In the genomic region with DNA sequence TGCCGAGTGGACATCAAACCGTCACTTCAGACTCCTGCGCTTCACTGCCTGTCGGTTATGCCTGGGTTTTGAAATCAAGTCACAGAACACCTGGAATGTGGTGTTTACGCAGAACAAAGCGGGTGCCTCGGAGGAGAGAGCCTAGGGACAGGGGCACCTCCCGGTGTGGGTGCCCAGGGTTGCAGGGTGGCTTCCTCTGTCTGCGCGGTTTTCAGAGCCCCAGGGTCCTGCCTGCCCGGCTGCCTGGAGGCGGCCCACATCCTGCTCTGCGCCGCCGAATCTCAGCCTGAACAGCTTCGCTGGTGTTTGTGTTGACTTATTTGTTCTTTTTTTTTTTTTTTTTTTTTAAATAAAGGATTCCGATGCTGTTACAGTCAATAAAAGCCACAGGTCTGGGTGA, we compare ENCODE assay signal across 16 cellular contexts.
DNase-seq lines count a peak whose midpoint lies in the region; ATAC-seq and TF ChIP-seq lines count a peak whose summit lies in the region.
"Had no signal": no experiment of that assay in that cellular context is flagged by ENCODE, and none has a peak within 500 bp of the region (broad histone marks: within the 10 kb centered on the region; RNA-seq: fewer than 3 reads in every experiment).

No MANE protein-coding gene starts in this region.

- CTCF ChIA-PET in IMR-90 (lab: Yijun Ruan, JAX) = no interaction called here

- peak overlapping the region; percentile 41 for H4K91ac ChIP-seq in IMR-90 (ENCODE audit: insufficient read depth, low read depth, low read length)
- peak overlapping the region; percentile 40 for H4K91ac ChIP-seq in mesenchymal stem cell (ENCODE audit: low read length)

- TF ChIP-seq CTCF in natural killer cell (IDR thresholded peaks at IDR 0.05) = no peak
- no peak for TF ChIP-seq CTCF in IMR-90 (conservative IDR thresholded peaks at IDR 0.05; ENCODE audit: low read depth, low read length)

- intact Hi-C loops in natural killer cell (cut with micrococcal nuclease) (no loop called here), IMR-90 (cut with micrococcal nuclease) (no loop called here)

- H3K79me1 ChIP-seq in IMR-90 (ENCODE audit: low read depth in 1 of 2, low read length in 2 of 2) (peaks cover 0 to 8% of the 10 kb centered on the region in 2 experiments; a peak in 2 of 4 replicates), mesenchymal stem cell (replicated peaks; ENCODE audit: low read length, poor library complexity, severe bottlenecking) (peaks cover 2% of the 10 kb centered on the region)

- no peak overlapping the region for H3K4me3 Mint-ChIP-seq in natural killer cell treated with Interleukin-12 subunit alpha and Interleukin-12 subunit beta and Interleukin-15 and Interleukin-18, amount 100 ng/mL, for 72 hours
- no peak overlapping the region for H3K4me3 Mint-ChIP-seq in natural killer cell
- H3K4me3 Mint-ChIP-seq: CD4-positive, alpha-beta memory T cell; IgD-negative memory B cell had no signal

- H2AK9ac ChIP-seq in IMR-90 (replicated peaks; ENCODE audit: low read depth, low read length, poor library complexity) = no peak overlapping the region

- H4K20me1 ChIP-seq in IMR-90 (ENCODE audit: insufficient read depth, low read length) = no peaks in the 10 kb centered on the region

- no peak overlapping the region for H2BK12ac ChIP-seq in mesenchymal stem cell (ENCODE audit: low read length in 2 of 2)

- H3K4ac ChIP-seq in IMR-90 (ENCODE audit: low read depth, low read length) (peak overlapping the region; percentile 59), mesenchymal stem cell (ENCODE audit: low read depth in 1 of 2, low read length in 2 of 2) (no peak overlapping the region)

- H2BK120ac ChIP-seq in IMR-90 (ENCODE audit: low read depth, low read length) (peak overlapping the region; percentile 75; the same call in 1 of the 2 replicates), mesenchymal stem cell (ENCODE audit: low read depth, low read length) (no peak overlapping the region)

- H2AFZ ChIP-seq in IMR-90 (replicated peaks; ENCODE audit: low read length, poor library complexity) = no peak overlapping the region
- no peak overlapping the region for H2AFZ ChIP-seq in mesenchymal stem cell (ENCODE audit: low read depth, low read length)

- H3K4me3 ChIP-seq in IMR-90 (ENCODE audit: insufficient read depth, low read depth, low read length) (no peak overlapping the region), mesenchymal stem cell (ENCODE audit: insufficient read depth in 1 of 2, low read depth in 1 of 2, low read length in 2 of 2) (no peak overlapping the region)
- H3K4me3 ChIP-seq: Peyer's patch had no signal

- H3K27ac ChIP-seq in IMR-90 (ENCODE audit: insufficient read depth, low read length) = no peak overlapping the region
- H3K27ac ChIP-seq in mesenchymal stem cell (ENCODE audit: low read length, poor library complexity, severe bottlenecking) = no peak overlapping the region
- H3K27ac ChIP-seq: Peyer's patch had no signal

- H3K9me1 ChIP-seq in IMR-90 (ENCODE audit: insufficient read depth, low read length) = peaks cover 36% of the 10 kb centered on the region

- 97% methylated on average over 4 of the region's 17 CpGs; no CpG with 5 or more reads in 1 of the 2 experiments for WGBS in IMR-90 (ENCODE audit: extremely low coverage in 2 of 2, insufficient read length in 1 of 2), 2 experiments
- WGBS in mesenchymal stem cell = 97% methylated on average over 17 of the region's 17 CpGs

- H3K27me3 ChIP-seq in IMR-90 (ENCODE audit: control insufficient read depth, insufficient read depth, low read length) (no peaks in the 10 kb centered on the region), mesenchymal stem cell (ENCODE audit: control insufficient read depth in 1 of 2, insufficient read depth in 1 of 2, low read length in 2 of 2) (no peaks in the 10 kb centered on the region)
- H3K27me3 ChIP-seq: BE2C, Peyer's patch had no signal

- no peak for TF ChIP-seq POLR2A in IMR-90 (IDR thresholded peaks at IDR 0.05; ENCODE audit: low read depth, low read length)

- no TSS peak for BruUV-seq in IMR-90 (replicated peaks; lab: Mats Ljungman, UMichigan)

- dilution Hi-C loops in IMR-90 (cut with HindIII; ENCODE audit: low sequenced_read_pairs, unreplicated experiment) = no loop called here

- peaks cover 0 to 5% of the 10 kb centered on the region in 2 donors for H3K27me3 Mint-ChIP-seq in natural killer cell treated with Interleukin-12 subunit alpha and Interleukin-12 subunit beta and Interleukin-15 and Interleukin-18, amount 100 ng/mL, for 72 hours
- H3K27me3 Mint-ChIP-seq in natural killer cell (ENCODE audit: low read depth in 2 of 2) = no peaks in the 10 kb centered on the region

- DNase-seq in natural killer cell treated with Interleukin-12 subunit alpha and Interleukin-12 subunit beta and Interleukin-15 and Interleukin-18, amount 100 ng/mL, for 72 hours (ENCODE audit: low spot score) = peak; percentile 51
- no peak for DNase-seq in natural killer cell
- DNase-seq in IMR-90 = no peak
- DNase-seq in mesenchymal stem cell = no peak
- peak; percentile 39 for DNase-seq in ureter (ENCODE audit: low spot score)
- DNase-seq: BE2C; CD4-positive, alpha-beta memory T cell; GDM1; Karpas-422; NCI-H1694 treated with DMSO at 0.1 percent for 48 hours; NCI-H2081 treated with DMSO at 0.1 percent for 48 hours; NCI-H2171 treated with DMSO at 0.1 percent for 48 hours had no signal

- no peak for TF ChIP-seq RAD21 in IMR-90 (IDR thresholded peaks at IDR 0.05; ENCODE audit: low read length)

- H2BK20ac ChIP-seq in IMR-90 (ENCODE audit: low read depth, low read length) = peak overlapping the region; percentile 46

- H3K9me3 Mint-ChIP-seq in natural killer cell treated with Interleukin-12 subunit alpha and Interleukin-12 subunit beta and Interleukin-15 and Interleukin-18, amount 100 ng/mL, for 72 hours = no peaks in the 10 kb centered on the region
- no peaks in the 10 kb centered on the region for H3K9me3 Mint-ChIP-seq in natural killer cell
- H3K9me3 Mint-ChIP-seq: CD4-positive, alpha-beta memory T cell; IgD-negative memory B cell had no signal

- peak overlapping the region; percentile 80 for H2AK5ac ChIP-seq in IMR-90 (ENCODE audit: low read depth, low read length)
- H2AK5ac ChIP-seq in mesenchymal stem cell (ENCODE audit: low read length, severe bottlenecking) = no peak overlapping the region

- H3K23ac ChIP-seq in IMR-90 (ENCODE audit: low read depth, low read length) = no peak overlapping the region
- H3K23ac ChIP-seq in mesenchymal stem cell (ENCODE audit: low read length in 2 of 2) = no peak overlapping the region

- POLR2A ChIA-PET in IMR-90 (lab: Charles Lee; ENCODE audit: unreplicated experiment) = no interaction called here

- H3K14ac ChIP-seq in IMR-90 (replicated peaks; ENCODE audit: low read depth, low read length) (no peak overlapping the region; the same call in 1 of the 2 replicates), mesenchymal stem cell (ENCODE audit: low read length in 2 of 2) (no peak overlapping the region)

- H3K36me3 ChIP-seq in IMR-90 (ENCODE audit: control insufficient read depth, insufficient read depth, low read length) = no peaks in the 10 kb centered on the region
- H3K36me3 ChIP-seq in mesenchymal stem cell (ENCODE audit: control insufficient read depth in 1 of 2, insufficient read depth in 2 of 2, low read depth in 1 of 2, low read length in 2 of 2) = peaks cover 9% of the 10 kb centered on the region in 2 experiments
- H3K36me3 ChIP-seq: Peyer's patch had no signal

- no peak overlapping the region for H4K5ac ChIP-seq in IMR-90 (ENCODE audit: low read depth, low read length)

- in situ Hi-C loops in IMR-90 (cut with MboI; ENCODE audit: low sequenced_read_pairs) = no loop called here

- no peak overlapping the region for H3K27ac Mint-ChIP-seq in natural killer cell treated with Interleukin-12 subunit alpha and Interleukin-12 subunit beta and Interleukin-15 and Interleukin-18, amount 100 ng/mL, for 72 hours
- no peak overlapping the region for H3K27ac Mint-ChIP-seq in natural killer cell
- H3K27ac Mint-ChIP-seq: CD4-positive, alpha-beta memory T cell; IgD-negative memory B cell had no signal

- no peaks in the 10 kb centered on the region for H3K36me3 Mint-ChIP-seq in natural killer cell treated with Interleukin-12 subunit alpha and Interleukin-12 subunit beta and Interleukin-15 and Interleukin-18, amount 100 ng/mL, for 72 hours
- H3K36me3 Mint-ChIP-seq in natural killer cell = no peaks in the 10 kb centered on the region
- H3K36me3 Mint-ChIP-seq: CD4-positive, alpha-beta memory T cell; IgD-negative memory B cell had no signal

- no peak overlapping the region for H3K56ac ChIP-seq in IMR-90 (ENCODE audit: extremely low read depth, insufficient read depth, low read length)

- H2BK5ac ChIP-seq in IMR-90 (ENCODE audit: low read depth, low read length, poor library complexity, severe bottlenecking) (peak overlapping the region; percentile 21), mesenchymal stem cell (ENCODE audit: low read depth, low read length, poor library complexity, severe bottlenecking) (no peak overlapping the region)

- no peak overlapping the region for H4K8ac ChIP-seq in IMR-90 (ENCODE audit: low read depth in 2 of 2, low read length in 2 of 2)
- H4K8ac ChIP-seq in mesenchymal stem cell (ENCODE audit: low read length) = no peak overlapping the region

- H2BK15ac ChIP-seq in IMR-90 (ENCODE audit: low read depth, low read length) (peak overlapping the region; percentile 75; the same call in 1 of the 3 replicates), mesenchymal stem cell (ENCODE audit: low read depth, poor library complexity, severe bottlenecking) (peak overlapping the region; percentile 75)

- no peak for ATAC-seq in natural killer cell treated with Interleukin-12 subunit alpha and Interleukin-12 subunit beta and Interleukin-15 and Interleukin-18, amount 100 ng/mL, for 72 hours
- ATAC-seq in natural killer cell (no peak), IMR-90 (ENCODE audit: low read depth) (no peak), GM18858 (IDR thresholded peaks at IDR 0.05; ENCODE audit: unreplicated experiment) (no peak), HG03439 (IDR thresholded peaks at IDR 0.05; ENCODE audit: unreplicated experiment) (no peak)

- no peaks in the 10 kb centered on the region for H3K4me1 Mint-ChIP-seq in natural killer cell treated with Interleukin-12 subunit alpha and Interleukin-12 subunit beta and Interleukin-15 and Interleukin-18, amount 100 ng/mL, for 72 hours (ENCODE audit: low read depth in 2 of 2)
- H3K4me1 Mint-ChIP-seq in natural killer cell = no peaks in the 10 kb centered on the region

- no peak overlapping the region for H3K9ac ChIP-seq in IMR-90 (ENCODE audit: low read depth, low read length)
- no peak overlapping the region for H3K9ac ChIP-seq in mesenchymal stem cell (ENCODE audit: low read length)

- peaks cover 27% of the 10 kb centered on the region for H3K4me1 ChIP-seq in IMR-90 (ENCODE audit: control insufficient read depth, insufficient read depth, low read length)
- H3K4me1 ChIP-seq in mesenchymal stem cell (ENCODE audit: control insufficient read depth, insufficient read depth, low read depth, low read length) = peaks cover 54% of the 10 kb centered on the region
- H3K4me1 ChIP-seq: BE2C, Peyer's patch had no signal

- H3K18ac ChIP-seq in IMR-90 (ENCODE audit: low read depth, low read length) (no peak overlapping the region), mesenchymal stem cell (ENCODE audit: low read depth in 1 of 2, low read length in 2 of 2) (no peak overlapping the region)

- H3K4me2 ChIP-seq in IMR-90 (ENCODE audit: low read depth, low read length) (no peak overlapping the region), mesenchymal stem cell (ENCODE audit: low read length, poor library complexity, severe bottlenecking) (no peak overlapping the region)

- H3K9me3 ChIP-seq in IMR-90 (ENCODE audit: control insufficient read depth, insufficient read depth, low read length) (no peaks in the 10 kb centered on the region), mesenchymal stem cell (ENCODE audit: control insufficient read depth, low read length) (no peaks in the 10 kb centered on the region)
- H3K9me3 ChIP-seq: BE2C, Peyer's patch had no signal

Comparison
In these comparisons a context has a peak if more than half of its experiments do, and no peak if none do; other contexts are left out.
1. DNase-seq: peak in natural killer cell treated with Interleukin-12 subunit alpha and Interleukin-12 subunit beta and Interleukin-15 and Interleukin-18, amount 100 ng/mL, for 72 hours (single experiment) and ureter (single experiment); none in natural killer cell (single experiment), IMR-90 (single experiment) and mesenchymal stem cell (single experiment).